In genomic region chr2:69489793-69490192, GRCh38 we compare ENCODE assay signal across 19 cellular contexts. TPM values are rescaled to one million over a fixed set of nuclear protein-coding genes. Genes with fewer than 3 reads are reported as not detected.
DNase-seq lines count a peak whose midpoint lies in the region; ATAC-seq and TF ChIP-seq lines count a peak whose summit lies in the region.
"Had no signal": no experiment of that assay in that cellular context is flagged by ENCODE, and none has a peak within 500 bp of the region (broad histone marks: within the 10 kb centered on the region; RNA-seq: fewer than 3 reads in every experiment).

No MANE protein-coding gene starts in this region.

- peaks cover 26% of the 10 kb centered on the region for H3K36me3 Mint-ChIP-seq in natural killer cell

- peaks cover 32% of the 10 kb centered on the region in 2 donors for H3K4me1 Mint-ChIP-seq in natural killer cell

- H4K91ac ChIP-seq in IMR-90 (ENCODE audit: insufficient read depth, low read depth, low read length): no peak overlapping the region

- H4K20me1 ChIP-seq in IMR-90 (ENCODE audit: insufficient read depth, low read length): no peaks in the 10 kb centered on the region
- H4K20me1 ChIP-seq: BLaER1 had no signal

- WGBS in IMR-90 (ENCODE audit: extremely low coverage in 2 of 2, insufficient read length in 1 of 2), 2 experiments: no CpG with 5 or more reads among the region's 6 CpGs

- in situ Hi-C loops in IMR-90 (cut with MboI; ENCODE audit: low sequenced_read_pairs): no loop called here

- peak; percentile 21; the same call in 1 of the 2 replicates for ATAC-seq in IMR-90 (ENCODE audit: low read depth)
- ATAC-seq in natural killer cell: no peak
- ATAC-seq in GM21619 (IDR thresholded peaks at IDR 0.05; ENCODE audit: unreplicated experiment): no peak

- dilution Hi-C loops in IMR-90 (cut with HindIII; ENCODE audit: low sequenced_read_pairs, unreplicated experiment): no loop called here

- TF ChIP-seq POLR2A in IMR-90 (IDR thresholded peaks at IDR 0.05; ENCODE audit: low read depth, low read length): no peak

- H3K9ac ChIP-seq in IMR-90 (ENCODE audit: low read depth, low read length): no peak overlapping the region
- H3K9ac ChIP-seq: BLaER1 had no signal

- no TSS peak for BruUV-seq in IMR-90 (replicated peaks; lab: Mats Ljungman, UMichigan)

- DNase-seq in CD1c-positive myeloid dendritic cell (ENCODE audit: extremely low spot score) (peak; percentile 8), IMR-90 (peak; percentile 31), amniotic epithelial cell (ENCODE audit: low read depth) (peak; percentile 96), natural killer cell (no peak), GOT3 (lab: John Stamatoyannopoulos, UW) (no peak), glomerular visceral epithelial cell (ENCODE audit: extremely low spot score) (no peak), NCI-H1436 (lab: John Stamatoyannopoulos, UW) (no peak)
- DNase-seq: caudate nucleus; DMS79; effector memory CD4-positive, alpha-beta T cell; Kasumi-1; naive B cell; NCI-H146; NCI-H446 treated with DMSO at 0.1 percent for 48 hours; SJCRH30; testis had no signal

- H3K27ac ChIP-seq in IMR-90 (ENCODE audit: insufficient read depth, low read length): no peak overlapping the region
- H3K27ac ChIP-seq: BLaER1, SJCRH30, testis had no signal

- H3K18ac ChIP-seq in IMR-90 (ENCODE audit: low read depth, low read length): no peak overlapping the region

- no peaks in the 10 kb centered on the region for H3K9me3 ChIP-seq in IMR-90 (ENCODE audit: control insufficient read depth, insufficient read depth, low read length)
- H3K9me3 ChIP-seq: BLaER1, SJCRH30, testis had no signal

- H3K27me3 Mint-ChIP-seq in natural killer cell (ENCODE audit: low read depth in 2 of 2): no peaks in the 10 kb centered on the region
- H3K27me3 Mint-ChIP-seq: activated naive CD4-positive, alpha-beta T cell treated with anti-CD3 and anti-CD28 coated beads, Interleukin-2, amount 50 U/mL, for 24 hours; naive B cell had no signal

- H3K9me3 Mint-ChIP-seq in natural killer cell: no peaks in the 10 kb centered on the region
- H3K9me3 Mint-ChIP-seq: activated naive CD4-positive, alpha-beta T cell treated with anti-CD3 and anti-CD28 coated beads, Interleukin-2, amount 50 U/mL, for 24 hours had no signal

- intact Hi-C loops in IMR-90 (cut with micrococcal nuclease) (no loop called here), natural killer cell (cut with micrococcal nuclease) (no loop called here)

- no peak overlapping the region for H4K5ac ChIP-seq in IMR-90 (ENCODE audit: low read depth, low read length)

- no peak overlapping the region for H2BK5ac ChIP-seq in IMR-90 (ENCODE audit: low read depth, low read length, poor library complexity, severe bottlenecking)

- H3K4me2 ChIP-seq in IMR-90 (ENCODE audit: low read depth, low read length): no peak overlapping the region
- H3K4me2 ChIP-seq: BLaER1 had no signal

- TF ChIP-seq CTCF in IMR-90 (conservative IDR thresholded peaks at IDR 0.05; ENCODE audit: low read depth, low read length) (no peak), natural killer cell (IDR thresholded peaks at IDR 0.05) (no peak)

- CTCF ChIA-PET in IMR-90 (lab: Yijun Ruan, JAX): no interaction called here

- no peak overlapping the region for H3K4me3 ChIP-seq in IMR-90 (ENCODE audit: insufficient read depth, low read depth, low read length)
- H3K4me3 ChIP-seq: BLaER1, SJCRH30, testis had no signal

- H3K27ac Mint-ChIP-seq in natural killer cell: peak overlapping the region; percentile 68 to 72
- H3K27ac Mint-ChIP-seq: naive B cell had no signal

- no peak overlapping the region for H2AK9ac ChIP-seq in IMR-90 (replicated peaks; ENCODE audit: low read depth, low read length, poor library complexity)

- H3K23ac ChIP-seq in IMR-90 (ENCODE audit: low read depth, low read length): no peak overlapping the region

- H3K4ac ChIP-seq in IMR-90 (ENCODE audit: low read depth, low read length): no peak overlapping the region

- peak overlapping the region; percentile 21 for H3K4me3 Mint-ChIP-seq in natural killer cell
- H3K4me3 Mint-ChIP-seq: activated naive CD4-positive, alpha-beta T cell treated with anti-CD3 and anti-CD28 coated beads, Interleukin-2, amount 50 U/mL, for 24 hours; naive B cell had no signal

- POLR2A ChIA-PET in IMR-90 (lab: Charles Lee; ENCODE audit: unreplicated experiment): no interaction called here

- peaks cover 2% of the 10 kb centered on the region; the same call in 1 of the 2 replicates for H3K4me1 ChIP-seq in IMR-90 (ENCODE audit: control insufficient read depth, insufficient read depth, low read length)
- H3K4me1 ChIP-seq: testis had no signal

- H2BK15ac ChIP-seq in IMR-90 (ENCODE audit: low read depth, low read length): no peak overlapping the region

- peaks cover 19% of the 10 kb centered on the region for H3K36me3 ChIP-seq in IMR-90 (ENCODE audit: control insufficient read depth, insufficient read depth, low read length)

- H3K9me1 ChIP-seq in IMR-90 (ENCODE audit: insufficient read depth, low read length): peaks cover 6% of the 10 kb centered on the region; the same call in 1 of the 2 replicates

- no peak overlapping the region for H3K14ac ChIP-seq in IMR-90 (replicated peaks; ENCODE audit: low read depth, low read length)

- no peaks in the 10 kb centered on the region for H3K27me3 ChIP-seq in IMR-90 (ENCODE audit: control insufficient read depth, insufficient read depth, low read length)
- H3K27me3 ChIP-seq: BLaER1, SJCRH30, testis had no signal

- H3K56ac ChIP-seq in IMR-90 (ENCODE audit: extremely low read depth, insufficient read depth, low read length): no peak overlapping the region

- H2BK20ac ChIP-seq in IMR-90 (ENCODE audit: low read depth, low read length): no peak overlapping the region

- H2AFZ ChIP-seq in IMR-90 (replicated peaks; ENCODE audit: low read length, poor library complexity): no peak overlapping the region

- no peak overlapping the region for H2AK5ac ChIP-seq in IMR-90 (ENCODE audit: low read depth, low read length)

- TF ChIP-seq RAD21 in IMR-90 (IDR thresholded peaks at IDR 0.05; ENCODE audit: low read length): no peak

- H4K8ac ChIP-seq in IMR-90 (ENCODE audit: low read depth in 2 of 2, low read length in 2 of 2): no peak overlapping the region

- H2BK120ac ChIP-seq in IMR-90 (ENCODE audit: low read depth, low read length): no peak overlapping the region

- H3K79me1 ChIP-seq in IMR-90 (ENCODE audit: low read depth in 1 of 2, low read length in 2 of 2): peaks cover 4 to 15% of the 10 kb centered on the region in 2 experiments; a peak in 3 of 4 replicates

TF ChIP-seq in IMR-90, 13 proteins besides CTCF, POLR2A, EP300 and RAD21:
- TF ChIP-seq RCOR1 (IDR thresholded peaks at IDR 0.05; ENCODE audit: insufficient replicate concordance, low read length) (no peak), MAZ (IDR thresholded peaks at IDR 0.05; ENCODE audit: borderline replicate concordance, low read depth, low read length) (no peak), BHLHE40 (IDR thresholded peaks at IDR 0.05; ENCODE audit: low read depth, low read length) (no peak), RFX5 (IDR thresholded peaks at IDR 0.05; ENCODE audit: low read depth, low read length) (no peak), CHD1 (IDR thresholded peaks at IDR 0.05; ENCODE audit: low read depth, low read length) (no peak), NFE2L2 (IDR thresholded peaks at IDR 0.05; ENCODE audit: low read depth, low read length) (no peak), MXI1 (IDR thresholded peaks at IDR 0.05; ENCODE audit: borderline replicate concordance, low read depth, low read length) (no peak), ELK1 (IDR thresholded peaks at IDR 0.05; ENCODE audit: borderline replicate concordance, low read depth, low read length) (no peak), USF2 (IDR thresholded peaks at IDR 0.05; ENCODE audit: low read depth, low read length) (no peak), CEBPB (IDR thresholded peaks at IDR 0.05; ENCODE audit: low read depth, low read length) (no peak), SMC3 (IDR thresholded peaks at IDR 0.05; ENCODE audit: low read depth, low read length) (no peak), FOS (IDR thresholded peaks at IDR 0.05; ENCODE audit: low read depth, low read length) (no peak), MAFK (IDR thresholded peaks at IDR 0.05; ENCODE audit: low read depth, low read length) (no peak)

RNA-seq across cellular contexts. Expression of gene NFU1, which starts 52.6 kb away (rescaled TPM):
- 24.0 and 40.0 TPM in 2 replicates for total RNA-seq in IMR-90 (2012; rRNA removed)
- polyA plus RNA-seq in IMR-90 (2012; rRNA removed): 32.2 and 32.4 TPM in 2 replicates
- polyA plus RNA-seq in IMR-90 (2012; cell fraction: cytosol; rRNA removed): 9.3 and 15.4 TPM in 2 replicates
- 3.0 and 16.0 TPM in 2 replicates for polyA plus RNA-seq in IMR-90 (2012; cell fraction: nucleus; rRNA removed; ENCODE audit: low replicate concordance)
- total RNA-seq in natural killer cell: 10 to 100 TPM; 21.4 to 25.0 (median 23.6) TPM

Comparison
In these comparisons a context has a peak if more than half of its experiments do, and no peak if none do; other contexts are left out.
1. DNase-seq: peak in CD1c-positive myeloid dendritic cell (single experiment), IMR-90 (single experiment) and amniotic epithelial cell (single experiment); none in natural killer cell (single experiment), GOT3 (single experiment), glomerular visceral epithelial cell (single experiment) and NCI-H1436 (single experiment).